Comparison of ENCODE assay signal across 24 cellular contexts in genomic region chr12:123944696-123945095, GRCh38.
"Had no signal": no experiment of that assay in that cellular context is flagged by ENCODE, and none has a peak within 500 bp of the region (broad histone marks: within the 10 kb centered on the region; RNA-seq: fewer than 3 reads in every experiment).

No MANE protein-coding gene starts in this region.

- H3K9me3 Mint-ChIP-seq: effector memory CD8-positive, alpha-beta T cell; mesothelial cell of epicardium; natural killer cell; stimulated activated effector memory CD8-positive, alpha-beta T cell treated with anti-CD3 and anti-CD28 coated beads, Interleukin-12 subunit alpha, Interleukin-12 subunit beta, amount 100 ng/mL, for 72 hours; stimulated activated naive CD8-positive, alpha-beta T cell treated with anti-CD3 and anti-CD28 coated beads, Interleukin-15, Interleukin-2, amounts not matched to agents 100 ng/mL and 50 ng/mL, for 24 hours had no signal

- H3K27me3 Mint-ChIP-seq: effector memory CD8-positive, alpha-beta T cell; memory B cell; stimulated activated naive CD8-positive, alpha-beta T cell treated with anti-CD3 and anti-CD28 coated beads, Interleukin-15, Interleukin-2, amounts not matched to agents 100 ng/mL and 50 ng/mL, for 24 hours had no signal

- ATAC-seq: effector memory CD8-positive, alpha-beta T cell; foreskin keratinocyte; left cardiac atrium; lower lobe of right lung; natural killer cell; right lobe of liver; stimulated activated effector memory CD8-positive, alpha-beta T cell treated with anti-CD3 and anti-CD28 coated beads, Interleukin-12 subunit alpha, Interleukin-12 subunit beta, amount 100 ng/mL, for 72 hours; upper lobe of right lung had no signal

- H3K27ac ChIP-seq: foreskin keratinocyte, hepatocyte, left ventricle myocardium inferior, lower lobe of right lung, parathyroid adenoma, prostate gland, right lobe of liver, testis, tibial nerve, upper lobe of right lung, vagina had no signal

- H3K27ac Mint-ChIP-seq: memory B cell; mesothelial cell of epicardium; natural killer cell; stimulated activated effector memory CD8-positive, alpha-beta T cell treated with anti-CD3 and anti-CD28 coated beads, Interleukin-12 subunit alpha, Interleukin-12 subunit beta, amount 100 ng/mL, for 72 hours; stimulated activated naive CD8-positive, alpha-beta T cell treated with anti-CD3 and anti-CD28 coated beads, Interleukin-15, Interleukin-2, amounts not matched to agents 100 ng/mL and 50 ng/mL, for 24 hours had no signal

- DNase-seq: effector memory CD8-positive, alpha-beta T cell; erythroblast; foreskin keratinocyte; kidney; left cardiac atrium; left ventricle myocardium inferior; lower lobe of right lung; natural killer cell; occipital lobe; retina; right lobe of liver; stimulated activated CD4-positive, alpha-beta T cell treated with anti-CD3 and anti-CD28 coated beads, Interleukin-4, amount 100 ng/mL, for 1 hour; stimulated activated CD8-positive, alpha-beta memory T cell treated with anti-CD3 and anti-CD28 coated beads, Interleukin-4, amount 100 ng/mL, for 48 hours; testis; upper lobe of right lung had no signal

- H3K4me3 Mint-ChIP-seq: effector memory CD8-positive, alpha-beta T cell; memory B cell; mesothelial cell of epicardium; natural killer cell; stimulated activated effector memory CD8-positive, alpha-beta T cell treated with anti-CD3 and anti-CD28 coated beads, Interleukin-12 subunit alpha, Interleukin-12 subunit beta, amount 100 ng/mL, for 72 hours; stimulated activated naive CD8-positive, alpha-beta T cell treated with anti-CD3 and anti-CD28 coated beads, Interleukin-15, Interleukin-2, amounts not matched to agents 100 ng/mL and 50 ng/mL, for 24 hours had no signal
